In the genomic region with DNA sequence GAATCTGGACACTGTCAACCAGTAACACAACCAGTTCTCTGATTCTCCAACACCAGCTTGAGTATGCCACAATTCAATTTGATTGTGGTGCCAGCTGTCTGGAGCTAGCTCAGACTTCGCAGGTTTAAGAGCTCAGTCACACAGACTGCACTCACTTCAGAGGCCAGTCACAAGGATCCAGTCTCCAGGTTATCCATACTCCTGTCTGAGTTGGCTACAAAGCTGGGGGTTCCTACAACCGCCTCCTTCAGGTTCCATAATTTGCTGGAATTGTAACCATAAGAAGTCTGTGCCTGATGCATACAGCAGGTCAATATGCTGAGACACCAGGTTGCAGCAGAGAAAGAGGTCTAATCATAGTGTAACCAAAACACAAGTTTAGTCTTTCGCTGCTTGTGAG, we compare ENCODE assay signal across 23 cellular contexts.
"Had no signal": no experiment of that assay in that cellular context is flagged by ENCODE, and none has a peak within 500 bp of the region (broad histone marks: within the 10 kb centered on the region; RNA-seq: fewer than 3 reads in every experiment).

No MANE protein-coding gene starts in this region.

- H3K27ac ChIP-seq: dorsolateral prefrontal cortex, gastrocnemius medialis, heart right ventricle, lower lobe of right lung, right atrium auricular region, stomach, thoracic aorta, upper lobe of left lung, uterus had no signal

- ATAC-seq: esophagus mucosa; gastrocnemius medialis; heart right ventricle; left lobe of liver; natural killer cell treated with Interleukin-12 subunit alpha and Interleukin-12 subunit beta and Interleukin-15 and Interleukin-18, amount 100 ng/mL, for 72 hours had no signal

- H3K36me3 ChIP-seq: gastrocnemius medialis, heart right ventricle, lower lobe of right lung, right atrium auricular region, stomach, thoracic aorta, upper lobe of left lung, uterus had no signal

- H3K36me3 Mint-ChIP-seq: memory B cell; natural killer cell treated with Interleukin-12 subunit alpha and Interleukin-12 subunit beta and Interleukin-15 and Interleukin-18, amount 100 ng/mL, for 72 hours had no signal

- H3K9me3 Mint-ChIP-seq: memory B cell; natural killer cell treated with Interleukin-12 subunit alpha and Interleukin-12 subunit beta and Interleukin-15 and Interleukin-18, amount 100 ng/mL, for 72 hours had no signal

- H3K9me3 ChIP-seq: gastrocnemius medialis, heart right ventricle, lower lobe of right lung, right atrium auricular region, stomach, thoracic aorta, upper lobe of left lung, uterus had no signal

- H3K4me1 Mint-ChIP-seq: memory B cell had no signal

- H3K4me1 ChIP-seq: gastrocnemius medialis, heart right ventricle, lower lobe of right lung, right atrium auricular region, stomach, upper lobe of left lung, uterus had no signal

- H3K27me3 ChIP-seq: dorsolateral prefrontal cortex, gastrocnemius medialis, heart right ventricle, right atrium auricular region, stomach, upper lobe of left lung, uterus had no signal

- H3K4me3 ChIP-seq: dorsolateral prefrontal cortex, gastrocnemius medialis, heart right ventricle, lower lobe of right lung, right atrium auricular region, stomach, thoracic aorta, upper lobe of left lung, uterus had no signal

- DNase-seq: cortex of kidney; dorsolateral prefrontal cortex; effector CD8-positive, alpha-beta T cell; gastrocnemius medialis; heart right ventricle; hypothalamus; islet precursor cell; lower lobe of right lung; midbrain; posterior cingulate gyrus; small intestine; stimulated activated CD4-positive, alpha-beta T cell treated with anti-CD3 and anti-CD28 coated beads, Interleukin-12 subunit alpha, Interleukin-12 subunit beta, amount 100 ng/mL, for 4 hours; stimulated activated naive CD4-positive, alpha-beta T cell; stomach; substantia nigra; upper lobe of left lung; uterus had no signal

- H3K4me3 Mint-ChIP-seq: memory B cell; natural killer cell treated with Interleukin-12 subunit alpha and Interleukin-12 subunit beta and Interleukin-15 and Interleukin-18, amount 100 ng/mL, for 72 hours had no signal

- H3K27ac Mint-ChIP-seq: memory B cell; natural killer cell treated with Interleukin-12 subunit alpha and Interleukin-12 subunit beta and Interleukin-15 and Interleukin-18, amount 100 ng/mL, for 72 hours had no signal
